8 cellular contexts compared by ENCODE assay signal in genomic region chr19:12139885-12140544, GRCh38. TPM values are rescaled to one million over a fixed set of nuclear protein-coding genes. Genes with fewer than 3 reads are reported as not detected.
DNase-seq lines count a peak whose midpoint lies in the region; ATAC-seq and TF ChIP-seq lines count a peak whose summit lies in the region.

TSS of gene ZNF20 (minus strand) at chr19:12140350. CDS start at chr19:12140182, 168 bp downstream.

- TF ChIP-seq CTCF in 22Rv1 (IDR thresholded peaks at IDR 0.05) = no peak
- TF ChIP-seq CTCF in WI38 (IDR thresholded peaks at IDR 0.05; ENCODE audit: low read depth, low read length) = no peak
- no peak for TF ChIP-seq CTCF in cardiac fibroblast (IDR thresholded peaks at IDR 0.05; ENCODE audit: low read depth, low read length)
- no peak for TF ChIP-seq CTCF in smooth muscle cell (IDR thresholded peaks at IDR 0.05; ENCODE audit: borderline replicate concordance, insufficient read depth, poor library complexity, severe bottlenecking)

- peaks cover 20% of the 10 kb centered on the region for H3K36me3 ChIP-seq in smooth muscle cell (ENCODE audit: low read depth)

- peaks cover 16% of the 10 kb centered on the region for H3K4me1 ChIP-seq in smooth muscle cell (ENCODE audit: low read depth)

- no peaks in the 10 kb centered on the region for H4K20me1 ChIP-seq in smooth muscle cell (ENCODE audit: low read depth)

- ATAC-seq in GM18858 (IDR thresholded peaks at IDR 0.05; ENCODE audit: unreplicated experiment) (peak; percentile 48), HG03066 (IDR thresholded peaks at IDR 0.05; ENCODE audit: low read depth, unreplicated experiment) (peak; percentile 89)

- H3K4me3 ChIP-seq in WI38 (ENCODE audit: low read depth, low read length) = peak within 1 kb of the TSS; percentile 85
- peak within 1 kb of the TSS; percentile 77 to 83 for H3K4me3 ChIP-seq in cardiac fibroblast (replicated peaks in 1 of 2; ENCODE audit: low read depth in 2 of 2, low read length in 2 of 2)
- peak within 1 kb of the TSS; percentile 85 for H3K4me3 ChIP-seq in smooth muscle cell

- peak; percentile 94 for DNase-seq in NCI-H2196 (lab: John Stamatoyannopoulos, UW; ENCODE audit: unreplicated experiment)
- peak; percentile 94 to 95 for DNase-seq in cardiac fibroblast (ENCODE audit: low read depth in 2 of 2)
- peak; percentile 94 for DNase-seq in inferior parietal cortex (ENCODE audit: extremely low spot score)
- DNase-seq in smooth muscle cell (lab: John Stamatoyannopoulos, UW; ENCODE audit: unreplicated experiment) = peak; percentile 81

- no peaks in the 10 kb centered on the region for H3K27me3 ChIP-seq in smooth muscle cell (ENCODE audit: low read depth)

- whole genome bisulfite sequencing in smooth muscle cell (ENCODE audit: low lambda C conversion rate) = 2% methylated on average over 47 of the region's 49 CpGs

- H2AFZ ChIP-seq in smooth muscle cell (ENCODE audit: low read depth) = peak within 1 kb of the TSS; percentile 79

- peak within 1 kb of the TSS; percentile 80 for H3K4me2 ChIP-seq in smooth muscle cell

- H3K79me2 ChIP-seq in smooth muscle cell (ENCODE audit: low read depth) = peaks cover 25% of the 10 kb centered on the region

- no peaks in the 10 kb centered on the region for H3F3A ChIP-seq in smooth muscle cell (ENCODE audit: low read depth)

- H3K27ac ChIP-seq in 22Rv1 (peak within 1 kb of the TSS; percentile 74), smooth muscle cell (ENCODE audit: low read depth) (peak within 1 kb of the TSS; percentile 83)

- H3K9me3 ChIP-seq in smooth muscle cell (replicated peaks; ENCODE audit: low read depth) = peaks cover 7% of the 10 kb centered on the region

- H3K9ac ChIP-seq in smooth muscle cell (ENCODE audit: low read depth) = peak within 1 kb of the TSS; percentile 87

RNA-seq across cellular contexts. Expression of gene ZNF20, which starts in this region (rescaled TPM):
- total RNA-seq in smooth muscle cell = 1.3 and 4.2 TPM in 2 replicates
- 0.46 and 1.5 TPM in 2 replicates for polyA plus RNA-seq in smooth muscle cell

Comparison
In these comparisons a context has a peak if more than half of its experiments do, and no peak if none do; other contexts are left out.
1. Peak in every context shown above with its lines: DNase-seq, ATAC-seq, H3K4me3 ChIP-seq and H3K27ac ChIP-seq.